ENCODE assay signal across 19 cellular contexts in genomic region chr5:149883550-149883949, GRCh38.
DNase-seq lines count a peak whose midpoint lies in the region; ATAC-seq, FAIRE-seq and TF ChIP-seq lines count a peak whose summit lies in the region.
"Had no signal": no experiment of that assay in that cellular context is flagged by ENCODE, and none has a peak within 500 bp of the region (broad histone marks: within the 10 kb centered on the region; RNA-seq: fewer than 3 reads in every experiment).

No MANE protein-coding gene starts in this region.

- BruUV-seq in K562 (replicated peaks; lab: Mats Ljungman, UMichigan) = no TSS peak

- ATAC-seq in K562 = no peak
- no peak for ATAC-seq in GM18505 (IDR thresholded peaks at IDR 0.05; ENCODE audit: unreplicated experiment)
- ATAC-seq: HCT116 had no signal

- no peak for FAIRE-seq in K562 (lab: Jason Lieb, UNC)
- FAIRE-seq: GM12891, GM19239 had no signal

- no peak overlapping the region for H3K27ac ChIP-seq in MM.1S (ENCODE audit: low read length)
- H3K27ac ChIP-seq in K562 (ENCODE audit: extremely low read depth, low read depth, low read length) = no peak overlapping the region
- peak overlapping the region; percentile 9 to 84 (median 72) for H3K27ac ChIP-seq in esophagus squamous epithelium
- H3K27ac ChIP-seq: GM23248 had no signal

- no peaks in the 10 kb centered on the region for H3K9me1 ChIP-seq in K562 (ENCODE audit: control insufficient read depth, insufficient read depth, low read length)

- no peaks in the 10 kb centered on the region for H4K20me1 ChIP-seq in MM.1S (ENCODE audit: insufficient read depth, low read length)
- no peaks in the 10 kb centered on the region for H4K20me1 ChIP-seq in K562 (replicated peaks; ENCODE audit: control insufficient read depth, insufficient read depth, low read length)

- intact Hi-C loops in K562 (cut with micrococcal nuclease) = no loop called here
- intact Hi-C loops in esophagus squamous epithelium (cut with DNase I) = no loop called here

- in situ Hi-C loops in K562 (cut with MboI) = no loop called here

- TF ChIP-seq POLR2A in K562 (conservative IDR thresholded peaks at IDR 0.05) (no peak), esophagus squamous epithelium (IDR thresholded peaks at IDR 0.05) (no peak), GM18505 (IDR thresholded peaks at IDR 0.05; ENCODE audit: borderline replicate concordance, extremely low read depth, insufficient read depth, insufficient read length) (no peak)

- H3K9me2 ChIP-seq in MM.1S (replicated peaks; ENCODE audit: insufficient read depth, low read length) = no peaks in the 10 kb centered on the region

- no peak overlapping the region for H3K4me3 ChIP-seq in MM.1S (ENCODE audit: low read length)
- no peak overlapping the region for H3K4me3 ChIP-seq in K562
- H3K4me3 ChIP-seq in esophagus squamous epithelium = no peak overlapping the region
- H3K4me3 ChIP-seq: GM23248 had no signal

- CTCF ChIA-PET in K562 (lab: Yijun Ruan, JAX; ENCODE audit: low intra/inter-chr PET ratio) = no interaction called here

- H2AFZ ChIP-seq in MM.1S (ENCODE audit: low read length) = 0 out of 2 replicates have a peak overlapping the region, but pooled peaks have one; percentile 6
- no peak overlapping the region for H2AFZ ChIP-seq in K562 (ENCODE audit: low read depth, low read length)
- H2AFZ ChIP-seq: GM23248 had no signal

- TF ChIP-seq CTCF in MM.1S (IDR thresholded peaks at IDR 0.05; ENCODE audit: low read length) (no peak), K562 (IDR thresholded peaks at IDR 0.05 in 2 of 3, conservative IDR thresholded peaks at IDR 0.05 in 1 of 3; ENCODE audit: insufficient read depth in 2 of 3, low read depth in 1 of 3, low read length in 3 of 3) (no peak), esophagus squamous epithelium (IDR thresholded peaks at IDR 0.05) (no peak)

- H3K36me3 ChIP-seq in MM.1S (replicated peaks; ENCODE audit: insufficient read depth, low read length) = no peaks in the 10 kb centered on the region
- H3K36me3 ChIP-seq in K562 (ENCODE audit: control insufficient read depth, insufficient read depth, low read length) = no peaks in the 10 kb centered on the region
- no peaks in the 10 kb centered on the region for H3K36me3 ChIP-seq in esophagus squamous epithelium

- no peak for TF ChIP-seq RAD21 in K562 (CRISPR knock-in tag; conservative IDR thresholded peaks at IDR 0.05 in 1 of 2, IDR thresholded peaks at IDR 0.05 in 1 of 2)

- no peaks in the 10 kb centered on the region for H3K9me3 ChIP-seq in MM.1S (replicated peaks; ENCODE audit: insufficient read depth, low read length)
- no peaks in the 10 kb centered on the region for H3K9me3 ChIP-seq in K562 (replicated peaks; ENCODE audit: control insufficient read depth, insufficient read depth, low read depth, low read length)
- H3K9me3 ChIP-seq in esophagus squamous epithelium = no peaks in the 10 kb centered on the region

- H3K4me1 ChIP-seq in MM.1S (ENCODE audit: low read length) (no peaks in the 10 kb centered on the region), K562 (replicated peaks in 1 of 2; ENCODE audit: control insufficient read depth in 2 of 2, insufficient read depth in 2 of 2, low read length in 2 of 2) (peaks cover 6 to 11% of the 10 kb centered on the region in 2 experiments), esophagus squamous epithelium (peaks cover 0 to 70% (median 28%) of the 10 kb centered on the region in 3 donors)

- H3F3A ChIP-seq in MM.1S (ENCODE audit: insufficient read depth, low read length) = no peaks in the 10 kb centered on the region

- H3K9ac ChIP-seq in MM.1S (ENCODE audit: low read length) = no peak overlapping the region
- no peak overlapping the region for H3K9ac ChIP-seq in K562 (ENCODE audit: insufficient read depth in 1 of 2, low read depth in 2 of 2, low read length in 2 of 2)
- H3K9ac ChIP-seq: GM23248 had no signal

- H3K79me2 ChIP-seq in MM.1S (ENCODE audit: low read length) (no peaks in the 10 kb centered on the region), K562 (ENCODE audit: control insufficient read depth, insufficient read depth, low read length) (no peaks in the 10 kb centered on the region)

- no peak overlapping the region for H3K4me2 ChIP-seq in MM.1S (ENCODE audit: low read depth, low read length)
- no peak overlapping the region for H3K4me2 ChIP-seq in K562 (ENCODE audit: insufficient read depth, low read length)

- H3K27me3 ChIP-seq in MM.1S (replicated peaks; ENCODE audit: insufficient read depth, low read length) = no peaks in the 10 kb centered on the region
- no peaks in the 10 kb centered on the region for H3K27me3 ChIP-seq in K562 (ENCODE audit: control insufficient read depth in 2 of 2, insufficient read depth in 2 of 2, low read length in 2 of 2)
- H3K27me3 ChIP-seq in esophagus squamous epithelium = no peaks in the 10 kb centered on the region

- 7% methylated on average over 2 of the region's 2 CpGs for WGBS in K562 (ENCODE audit: insufficient coverage, low coverage, missing lambda C conversion rate)
- 86 to 88% methylated on average over 2 of the region's 2 CpGs for WGBS in esophagus squamous epithelium, 2 donors

- POLR2A ChIA-PET in K562 (lab: Yijun Ruan, JAX) = interaction anchor here (1.1 kb wide), 1 partner anchor 9 kb away, joined by 5 read pairs; no protein-coding TSS in a partner anchor

- DNase-seq in MM.1S = no peak
- DNase-seq in K562 (ENCODE audit: extremely low read depth in 1 of 4, low spot score in 3 of 4) = no peak
- DNase-seq in esophagus squamous epithelium (lab: John Stamatoyannopoulos, UW) = no peak
- no peak for DNase-seq in activated naive CD4-positive, alpha-beta T cell treated with anti-CD3 and anti-CD28 coated beads, Interleukin-2, amount 50 U/mL, for 16 hours
- DNase-seq in NCI-H2196 treated with DMSO at 0.1 percent for 48 hours (lab: John Stamatoyannopoulos, UW; ENCODE audit: unreplicated experiment) = no peak
- DNase-seq: C1 segment of cervical spinal cord; Calu3; CD4-positive, alpha-beta memory T cell; COR-L47; DMS53; DMS79 treated with DMSO at 0.1 percent for 48 hours; GF-D8; GM23248; H9; HFFc6 had no signal

- TF ChIP-seq EP300 in K562 (IDR thresholded peaks at IDR 0.05; ENCODE audit: low read length) = no peak

TF ChIP-seq in K562, 482 proteins besides CTCF, POLR2A, EP300 and RAD21:
- TF ChIP-seq ADNP (tag; IDR thresholded peaks at IDR 0.05) (peak; percentile 51; the same call in 1 of the 2 replicates), RBM25 (IDR thresholded peaks at IDR 0.05; ENCODE audit: low read depth, low read length, severe bottlenecking) (peak; percentile 62), KLF1 (tag; IDR thresholded peaks at IDR 0.05) (no peak), RHOXF2B (CRISPR knock-in tag; conservative IDR thresholded peaks at IDR 0.05) (no peak), KDM1A (IDR thresholded peaks at IDR 0.05) (peak; percentile 33 to 50; a peak in 1 of 4 replicates), SRSF3 (IDR thresholded peaks at IDR 0.05; ENCODE audit: insufficient read depth, low read length) (no peak), BCOR (IDR thresholded peaks at IDR 0.05) (peak; percentile 29; the same call in 1 of the 2 replicates)
TF ChIP-seq in K562: peak in this region for 4.

Comparison
In these comparisons a context has a peak if more than half of its experiments do, and no peak if none do; other contexts are left out.
1. H3K27ac ChIP-seq: peak in esophagus squamous epithelium (4 of 4); none in MM.1S (single experiment) and K562 (single experiment).